15 cellular contexts compared by ENCODE assay signal in genomic region chr2:32847734-32848133, GRCh38.
DNase-seq lines count a peak whose midpoint lies in the region; TF ChIP-seq lines count a peak whose summit lies in the region.
"Had no signal": no experiment of that assay in that cellular context is flagged by ENCODE, and none has a peak within 500 bp of the region (broad histone marks: within the 10 kb centered on the region; RNA-seq: fewer than 3 reads in every experiment).

No MANE protein-coding gene starts in this region.

- H2AFZ ChIP-seq in hepatocyte = no peak overlapping the region

- no peaks in the 10 kb centered on the region for H3K9me2 ChIP-seq in hepatocyte (replicated peaks; ENCODE audit: insufficient read depth)

- H4K20me1 ChIP-seq in hepatocyte (ENCODE audit: insufficient read depth, poor library complexity, severe bottlenecking) = no peaks in the 10 kb centered on the region

- peaks cover 2% of the 10 kb centered on the region for H3K36me3 Mint-ChIP-seq in osteocyte (ENCODE audit: unreplicated experiment)
- H3K36me3 Mint-ChIP-seq: CD14-positive monocyte; CD8-positive, alpha-beta T cell had no signal

- H3K9me3 Mint-ChIP-seq in osteocyte (ENCODE audit: unreplicated experiment) = peaks cover 7% of the 10 kb centered on the region
- H3K9me3 Mint-ChIP-seq: CD8-positive, alpha-beta T cell had no signal

- no peak overlapping the region for H3K4me2 ChIP-seq in hepatocyte

- peak overlapping the region; percentile 48 for H3K27ac ChIP-seq in hepatocyte
- H3K27ac ChIP-seq: 22Rv1 had no signal

- no peaks in the 10 kb centered on the region for H3K27me3 Mint-ChIP-seq in osteocyte (ENCODE audit: unreplicated experiment)

- H3K79me2 ChIP-seq in hepatocyte = no peaks in the 10 kb centered on the region

- H3K36me3 ChIP-seq in hepatocyte (replicated peaks; ENCODE audit: insufficient read depth, low read depth) = no peaks in the 10 kb centered on the region
- H3K36me3 ChIP-seq: HAP-1 had no signal

- peak overlapping the region; percentile 81 for H3K27ac Mint-ChIP-seq in osteocyte (ENCODE audit: unreplicated experiment)
- H3K27ac Mint-ChIP-seq: CD14-positive monocyte; CD8-positive, alpha-beta T cell had no signal

- peak overlapping the region; percentile 38 for H3K4me3 Mint-ChIP-seq in osteocyte (ENCODE audit: unreplicated experiment)
- H3K4me3 Mint-ChIP-seq: CD14-positive monocyte; CD8-positive, alpha-beta T cell had no signal

- peaks cover 46% of the 10 kb centered on the region for H3K4me1 Mint-ChIP-seq in osteocyte (ENCODE audit: unreplicated experiment)
- H3K4me1 Mint-ChIP-seq: CD14-positive monocyte had no signal

- TF ChIP-seq CTCF in hepatocyte (IDR thresholded peaks at IDR 0.05; ENCODE audit: poor library complexity) (no peak), osteocyte (IDR thresholded peaks at IDR 0.05) (no peak)

- H3K27me3 ChIP-seq in hepatocyte = no peaks in the 10 kb centered on the region

- DNase-seq in EH (ENCODE audit: low read depth) = peak; percentile 39
- DNase-seq in dedifferentiated amniotic fluid mesenchymal stem cell (ENCODE audit: extremely low spot score) = peak; percentile 63
- no peak for DNase-seq in hepatocyte (ENCODE audit: low spot score)
- DNase-seq in osteocyte (ENCODE audit: extremely low spot score, unreplicated experiment) = no peak
- DNase-seq in NK-92 treated with Interleukin-12 subunit alpha and Interleukin-12 subunit beta, amount 100 ng/mL, for 24 hours (lab: John Stamatoyannopoulos, UW) = no peak
- no peak for DNase-seq in kidney glomerular epithelial cell (lab: John Stamatoyannopoulos, UW)
- no peak for DNase-seq in stimulated activated CD4-positive, alpha-beta T cell treated with anti-CD3 and anti-CD28 coated beads, Interleukin-4, amount 100 ng/mL, for 4 hours
- DNase-seq: CD8-positive, alpha-beta T cell; COR-L47; DMS153; DMS79 treated with DMSO at 0.1 percent for 48 hours; GDM1 had no signal

- H3K4me3 ChIP-seq in hepatocyte = no peak overlapping the region
- H3K4me3 ChIP-seq: HAP-1 had no signal

- H3K4me1 ChIP-seq in hepatocyte (ENCODE audit: insufficient read depth) = peaks cover 2% of the 10 kb centered on the region
- H3K4me1 ChIP-seq: HAP-1 had no signal

- no peaks in the 10 kb centered on the region for H3K9me3 ChIP-seq in hepatocyte (ENCODE audit: low read depth)

Comparison
In these comparisons a context has a peak if more than half of its experiments do, and no peak if none do; other contexts are left out.
1. DNase-seq: peak in EH (single experiment) and dedifferentiated amniotic fluid mesenchymal stem cell (single experiment); none in hepatocyte (single experiment), osteocyte (single experiment), NK-92 treated with Interleukin-12 subunit alpha and Interleukin-12 subunit beta, amount 100 ng/mL, for 24 hours (single experiment), kidney glomerular epithelial cell (single experiment) and stimulated activated CD4-positive, alpha-beta T cell treated with anti-CD3 and anti-CD28 coated beads, Interleukin-4, amount 100 ng/mL, for 4 hours (0 of 2).